14 cellular contexts compared by ENCODE assay signal in the genomic region with DNA sequence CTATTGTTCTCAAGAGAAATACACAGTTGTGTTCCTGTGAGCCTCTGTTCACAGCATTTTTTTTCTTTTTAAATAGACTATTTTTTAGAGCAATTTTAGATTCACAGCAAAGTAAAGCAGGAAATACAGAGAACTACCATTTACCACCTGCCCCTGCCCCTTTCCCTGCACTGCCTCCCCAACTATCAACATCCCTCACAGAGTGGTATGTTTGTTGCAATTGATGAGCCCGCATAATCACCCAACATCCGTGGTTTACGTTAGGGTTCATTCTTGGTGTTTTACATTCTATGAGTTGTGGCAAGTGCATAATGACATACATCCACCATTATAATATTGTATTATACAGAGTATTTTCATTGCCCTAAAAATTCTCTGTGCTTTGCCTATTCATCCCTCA.
"Had no signal": no experiment of that assay in that cellular context is flagged by ENCODE, and none has a peak within 500 bp of the region (broad histone marks: within the 10 kb centered on the region; RNA-seq: fewer than 3 reads in every experiment).

No MANE protein-coding gene starts in this region.

- H3K27me3 ChIP-seq: gastrocnemius medialis had no signal

- H3K36me3 Mint-ChIP-seq: activated CD4-positive, alpha-beta memory T cell treated with anti-CD3 and anti-CD28 coated beads for 36 hours had no signal

- H3K27ac ChIP-seq: coronary artery, epithelial cell of prostate, gastrocnemius medialis, parathyroid adenoma had no signal

- H3K9me3 ChIP-seq: gastrocnemius medialis had no signal

- H3K9me3 Mint-ChIP-seq: activated CD4-positive, alpha-beta memory T cell treated with anti-CD3 and anti-CD28 coated beads for 36 hours; activated naive CD4-positive, alpha-beta T cell treated with anti-CD3 and anti-CD28 coated beads for 36 hours had no signal

- H3K27me3 Mint-ChIP-seq: activated CD4-positive, alpha-beta memory T cell treated with anti-CD3 and anti-CD28 coated beads for 36 hours had no signal

- H3K36me3 ChIP-seq: gastrocnemius medialis had no signal

- DNase-seq: activated CD4-positive, alpha-beta memory T cell treated with anti-CD3 and anti-CD28 coated beads for 36 hours; activated naive CD4-positive, alpha-beta T cell treated with anti-CD3 and anti-CD28 coated beads for 36 hours; central memory CD4-positive, alpha-beta T cell; effector memory CD4-positive, alpha-beta T cell; gastrocnemius medialis; kidney; left ventricle myocardium superior; mesenchymal stem cell; stimulated activated CD4-positive, alpha-beta T cell treated with anti-CD3 and anti-CD28 coated beads, Interleukin-4, amount 100 ng/mL, for 1 hour; stimulated activated CD8-positive, alpha-beta memory T cell treated with anti-CD3 and anti-CD28 coated beads, Interleukin-4, amount 100 ng/mL, for 48 hours had no signal

- H3K4me3 ChIP-seq: coronary artery, gastrocnemius medialis had no signal

- ATAC-seq: gastrocnemius medialis, left ventricle myocardium superior had no signal

- H3K27ac Mint-ChIP-seq: activated naive CD4-positive, alpha-beta T cell treated with anti-CD3 and anti-CD28 coated beads for 36 hours had no signal

- H3K4me3 Mint-ChIP-seq: activated CD4-positive, alpha-beta memory T cell treated with anti-CD3 and anti-CD28 coated beads for 36 hours; activated naive CD4-positive, alpha-beta T cell treated with anti-CD3 and anti-CD28 coated beads for 36 hours; activated T-helper 1 cell treated with anti-CD3 and anti-CD28 coated beads, Interleukin-12 subunit alpha, Interleukin-12 subunit beta, Interleukin-2, Interleukin-4 antibody, amounts not matched to agents 30 ng/mL and 10 ng/mL and 1 ng/mL, durations not matched to agents 14 hours and 24 hours and 36 hours had no signal
